In genomic region chr17:50684612-50685333, GRCh38 we compare ENCODE assay signal across 1 cellular context.
TF ChIP-seq lines count a peak whose summit lies in the region.

No MANE protein-coding gene starts in this region.

TF ChIP-seq in HepG2, 621 proteins besides CTCF, POLR2A, EP300 and RAD21 (continued from another document and continues in another):
- TF ChIP-seq, protein P1, sequence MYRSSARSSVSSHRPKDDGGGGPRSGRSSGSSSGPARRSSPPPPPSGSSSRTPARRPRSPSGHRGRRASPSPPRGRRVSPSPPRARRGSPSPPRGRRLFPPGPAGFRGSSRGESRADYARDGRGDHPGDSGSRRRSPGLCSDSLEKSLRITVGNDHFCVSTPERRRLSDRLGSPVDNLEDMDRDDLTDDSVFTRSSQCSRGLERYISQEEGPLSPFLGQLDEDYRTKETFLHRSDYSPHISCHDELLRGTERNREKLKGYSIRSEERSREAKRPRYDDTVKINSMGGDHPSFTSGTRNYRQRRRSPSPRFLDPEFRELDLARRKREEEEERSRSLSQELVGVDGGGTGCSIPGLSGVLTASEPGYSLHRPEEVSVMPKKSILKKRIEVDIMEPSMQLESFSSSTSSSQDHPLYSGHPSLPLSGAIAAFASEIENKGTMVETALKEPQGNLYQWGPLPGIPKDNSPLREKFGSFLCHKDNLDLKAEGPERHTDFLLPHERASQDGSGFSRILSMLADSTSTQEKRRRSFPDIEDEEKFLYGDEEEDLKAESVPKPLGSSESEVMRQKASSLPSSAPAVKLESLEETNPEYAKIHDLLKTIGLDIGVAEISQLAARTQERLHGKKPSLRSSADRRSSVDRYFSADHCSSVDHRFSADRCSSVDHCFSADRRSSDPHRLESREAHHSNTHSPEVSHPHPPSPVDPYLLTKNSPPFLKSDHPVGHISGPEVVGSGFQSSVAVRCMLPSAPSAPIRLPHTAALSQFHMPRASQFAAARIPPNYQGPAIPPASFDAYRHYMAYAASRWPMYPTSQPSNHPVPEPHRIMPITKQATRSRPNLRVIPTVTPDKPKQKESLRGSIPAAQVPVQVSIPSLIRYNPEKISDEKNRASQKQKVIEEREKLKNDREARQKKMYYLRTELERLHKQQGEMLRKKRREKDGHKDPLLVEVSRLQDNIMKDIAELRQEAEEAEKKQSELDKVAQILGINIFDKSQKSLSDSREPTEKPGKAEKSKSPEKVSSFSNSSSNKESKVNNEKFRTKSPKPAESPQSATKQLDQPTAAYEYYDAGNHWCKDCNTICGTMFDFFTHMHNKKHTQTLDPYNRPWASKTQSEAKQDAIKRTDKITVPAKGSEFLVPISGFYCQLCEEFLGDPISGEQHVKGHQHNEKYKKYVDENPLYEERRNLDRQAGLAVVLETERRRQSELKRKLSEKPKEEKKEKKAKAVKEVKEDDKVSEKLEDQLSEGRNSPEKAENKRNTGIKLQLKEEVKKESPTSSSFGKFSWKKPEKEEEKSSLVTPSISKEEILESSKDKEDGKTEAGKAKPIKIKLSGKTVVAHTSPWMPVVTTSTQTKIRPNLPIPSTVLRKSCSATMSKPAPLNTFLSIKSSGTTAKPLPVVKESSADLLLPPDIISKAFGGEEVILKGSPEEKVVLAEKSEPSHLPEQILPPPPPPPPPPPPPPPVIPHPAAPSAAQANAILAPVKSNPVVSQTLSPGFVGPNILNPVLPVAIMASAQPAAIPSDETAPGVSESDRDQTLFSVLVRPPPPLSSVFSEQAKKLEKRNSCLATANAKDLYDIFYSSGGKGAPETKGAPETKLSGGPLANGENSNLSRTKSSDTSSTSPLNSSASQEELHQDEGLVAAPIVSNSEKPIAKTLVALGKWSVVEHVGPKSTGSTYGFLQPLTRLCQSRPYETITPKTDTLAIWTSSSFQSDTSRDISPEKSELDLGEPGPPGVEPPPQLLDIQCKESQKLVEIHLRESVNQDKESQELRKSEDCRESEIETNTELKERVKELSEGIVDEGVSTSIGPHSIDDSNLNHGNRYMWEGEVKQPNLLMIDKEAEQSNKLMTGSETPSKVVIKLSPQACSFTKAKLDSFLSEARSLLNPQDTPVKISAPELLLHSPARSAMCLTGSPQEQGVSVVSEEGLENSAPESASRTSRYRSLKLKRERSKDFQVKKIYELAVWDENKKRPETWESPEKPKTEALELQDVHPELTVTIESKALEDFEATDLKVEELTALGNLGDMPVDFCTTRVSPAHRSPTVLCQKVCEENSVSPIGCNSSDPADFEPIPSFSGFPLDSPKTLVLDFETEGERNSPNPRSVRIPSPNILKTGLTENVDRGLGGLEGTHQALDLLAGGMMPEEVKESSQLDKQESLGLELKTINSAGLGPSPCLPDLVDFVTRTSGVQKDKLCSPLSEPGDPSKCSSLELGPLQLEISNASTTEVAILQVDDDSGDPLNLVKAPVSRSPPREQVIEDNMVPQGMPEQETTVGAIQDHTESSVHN (CRISPR knock-in tag; IDR thresholded peaks at IDR 0.05): peak; percentile 97
- TF ChIP-seq ZBTB1 (CRISPR knock-in tag; IDR thresholded peaks at IDR 0.05; ENCODE audit: borderline replicate concordance): no peak
- no peak for TF ChIP-seq NR1H2 (CRISPR knock-in tag; IDR thresholded peaks at IDR 0.05; ENCODE audit: borderline replicate concordance, low read depth)
- TF ChIP-seq RFX5 (IDR thresholded peaks at IDR 0.05; ENCODE audit: low read depth, low read length): peak; percentile 57; the same call in 1 of the 2 replicates
- TF ChIP-seq ARNT2 (CRISPR knock-in tag; IDR thresholded peaks at IDR 0.05; ENCODE audit: low read depth): peak; percentile 76; the same call in 1 of the 2 replicates
- no peak for TF ChIP-seq SRSF4 (IDR thresholded peaks at IDR 0.05; ENCODE audit: low read depth, low read length, poor library complexity, severe bottlenecking)
- peak; percentile 71 for TF ChIP-seq RBFOX2 (IDR thresholded peaks at IDR 0.05; ENCODE audit: low read depth, low read length)
- TF ChIP-seq, protein P2, sequence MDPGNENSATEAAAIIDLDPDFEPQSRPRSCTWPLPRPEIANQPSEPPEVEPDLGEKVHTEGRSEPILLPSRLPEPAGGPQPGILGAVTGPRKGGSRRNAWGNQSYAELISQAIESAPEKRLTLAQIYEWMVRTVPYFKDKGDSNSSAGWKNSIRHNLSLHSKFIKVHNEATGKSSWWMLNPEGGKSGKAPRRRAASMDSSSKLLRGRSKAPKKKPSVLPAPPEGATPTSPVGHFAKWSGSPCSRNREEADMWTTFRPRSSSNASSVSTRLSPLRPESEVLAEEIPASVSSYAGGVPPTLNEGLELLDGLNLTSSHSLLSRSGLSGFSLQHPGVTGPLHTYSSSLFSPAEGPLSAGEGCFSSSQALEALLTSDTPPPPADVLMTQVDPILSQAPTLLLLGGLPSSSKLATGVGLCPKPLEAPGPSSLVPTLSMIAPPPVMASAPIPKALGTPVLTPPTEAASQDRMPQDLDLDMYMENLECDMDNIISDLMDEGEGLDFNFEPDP (CRISPR knock-in tag; conservative IDR thresholded peaks at IDR 0.05): no peak
- TF ChIP-seq DMAP1 (CRISPR knock-in tag; IDR thresholded peaks at IDR 0.05): peak; percentile 91
- peak; percentile 73; the same call in 1 of the 2 replicates for TF ChIP-seq MAZ (IDR thresholded peaks at IDR 0.05; ENCODE audit: borderline replicate concordance, low read depth, low read length)
- peak; percentile 98 for TF ChIP-seq MAZ (CRISPR knock-in tag; IDR thresholded peaks at IDR 0.05; ENCODE audit: low read depth)
- no peak; the same call in none of the 2 replicates for TF ChIP-seq MIXL1 (CRISPR knock-in tag; IDR thresholded peaks at IDR 0.05)
- TF ChIP-seq, protein P3, sequence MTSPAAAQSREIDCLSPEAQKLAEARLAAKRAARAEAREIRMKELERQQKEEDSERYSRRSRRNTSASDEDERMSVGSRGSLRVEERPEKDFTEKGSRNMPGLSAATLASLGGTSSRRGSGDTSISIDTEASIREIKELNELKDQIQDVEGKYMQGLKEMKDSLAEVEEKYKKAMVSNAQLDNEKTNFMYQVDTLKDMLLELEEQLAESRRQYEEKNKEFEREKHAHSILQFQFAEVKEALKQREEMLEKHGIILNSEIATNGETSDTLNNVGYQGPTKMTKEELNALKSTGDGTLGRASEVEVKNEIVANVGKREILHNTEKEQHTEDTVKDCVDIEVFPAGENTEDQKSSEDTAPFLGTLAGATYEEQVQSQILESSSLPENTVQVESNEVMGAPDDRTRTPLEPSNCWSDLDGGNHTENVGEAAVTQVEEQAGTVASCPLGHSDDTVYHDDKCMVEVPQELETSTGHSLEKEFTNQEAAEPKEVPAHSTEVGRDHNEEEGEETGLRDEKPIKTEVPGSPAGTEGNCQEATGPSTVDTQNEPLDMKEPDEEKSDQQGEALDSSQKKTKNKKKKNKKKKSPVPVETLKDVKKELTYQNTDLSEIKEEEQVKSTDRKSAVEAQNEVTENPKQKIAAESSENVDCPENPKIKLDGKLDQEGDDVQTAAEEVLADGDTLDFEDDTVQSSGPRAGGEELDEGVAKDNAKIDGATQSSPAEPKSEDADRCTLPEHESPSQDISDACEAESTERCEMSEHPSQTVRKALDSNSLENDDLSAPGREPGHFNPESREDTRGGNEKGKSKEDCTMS (CRISPR knock-in tag; conservative IDR thresholded peaks at IDR 0.05): no peak
- no peak for TF ChIP-seq PCBP2 (optimal IDR thresholded peaks at IDR 0.05; ENCODE audit: low read depth, low read length, poor library complexity, severe bottlenecking)
- TF ChIP-seq ZMYM4 (CRISPR knock-in tag; IDR thresholded peaks at IDR 0.05): peak; percentile 82
- TF ChIP-seq ZZZ3 (CRISPR knock-in tag; IDR thresholded peaks at IDR 0.05; ENCODE audit: borderline replicate concordance): peak; percentile 86; the same call in 1 of the 2 replicates
- peak; percentile 97 for TF ChIP-seq ZNF687 (CRISPR knock-in tag; IDR thresholded peaks at IDR 0.05)
- peak; percentile 91; the same call in 1 of the 2 replicates for TF ChIP-seq ZNF775 (CRISPR knock-in tag; IDR thresholded peaks at IDR 0.05; ENCODE audit: borderline replicate concordance)
- TF ChIP-seq, protein P4, sequence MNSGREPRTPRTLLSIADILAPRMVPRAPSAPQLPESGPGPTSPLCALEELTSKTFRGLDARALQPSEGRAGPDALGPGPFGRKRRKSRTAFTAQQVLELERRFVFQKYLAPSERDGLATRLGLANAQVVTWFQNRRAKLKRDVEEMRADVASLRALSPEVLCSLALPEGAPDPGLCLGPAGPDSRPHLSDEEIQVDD (CRISPR knock-in tag; IDR thresholded peaks at IDR 0.05; ENCODE audit: borderline replicate concordance): peak; percentile 31; the same call in 1 of the 2 replicates
- TF ChIP-seq CEBPG (CRISPR knock-in tag; IDR thresholded peaks at IDR 0.05): peak; percentile 86
- no peak for TF ChIP-seq ZMAT5 (CRISPR knock-in tag; IDR thresholded peaks at IDR 0.05; ENCODE audit: borderline replicate concordance, low read depth)
- TF ChIP-seq, protein P5, sequence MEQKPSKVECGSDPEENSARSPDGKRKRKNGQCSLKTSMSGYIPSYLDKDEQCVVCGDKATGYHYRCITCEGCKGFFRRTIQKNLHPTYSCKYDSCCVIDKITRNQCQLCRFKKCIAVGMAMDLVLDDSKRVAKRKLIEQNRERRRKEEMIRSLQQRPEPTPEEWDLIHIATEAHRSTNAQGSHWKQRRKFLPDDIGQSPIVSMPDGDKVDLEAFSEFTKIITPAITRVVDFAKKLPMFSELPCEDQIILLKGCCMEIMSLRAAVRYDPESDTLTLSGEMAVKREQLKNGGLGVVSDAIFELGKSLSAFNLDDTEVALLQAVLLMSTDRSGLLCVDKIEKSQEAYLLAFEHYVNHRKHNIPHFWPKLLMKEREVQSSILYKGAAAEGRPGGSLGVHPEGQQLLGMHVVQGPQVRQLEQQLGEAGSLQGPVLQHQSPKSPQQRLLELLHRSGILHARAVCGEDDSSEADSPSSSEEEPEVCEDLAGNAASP (CRISPR knock-in tag; IDR thresholded peaks at IDR 0.05; ENCODE audit: borderline replicate concordance): peak; percentile 96
- no peak for TF ChIP-seq CAMTA2 (CRISPR knock-in tag; IDR thresholded peaks at IDR 0.05; ENCODE audit: borderline replicate concordance)
- peak; percentile 98 for TF ChIP-seq ZNF572 (CRISPR knock-in tag; IDR thresholded peaks at IDR 0.05)
- TF ChIP-seq, protein P6, sequence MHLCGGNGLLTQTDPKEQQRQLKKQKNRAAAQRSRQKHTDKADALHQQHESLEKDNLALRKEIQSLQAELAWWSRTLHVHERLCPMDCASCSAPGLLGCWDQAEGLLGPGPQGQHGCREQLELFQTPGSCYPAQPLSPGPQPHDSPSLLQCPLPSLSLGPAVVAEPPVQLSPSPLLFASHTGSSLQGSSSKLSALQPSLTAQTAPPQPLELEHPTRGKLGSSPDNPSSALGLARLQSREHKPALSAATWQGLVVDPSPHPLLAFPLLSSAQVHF (CRISPR knock-in tag; IDR thresholded peaks at IDR 0.05): peak; percentile 39; the same call in 1 of the 2 replicates
- no peak; the same call in 1 of the 2 replicates for TF ChIP-seq ZSCAN20 (CRISPR knock-in tag; IDR thresholded peaks at IDR 0.05; ENCODE audit: borderline replicate concordance)
- peak; percentile 89; the same call in 1 of the 2 replicates for TF ChIP-seq SMAD1 (CRISPR knock-in tag; IDR thresholded peaks at IDR 0.05; ENCODE audit: borderline replicate concordance, low read depth)
- TF ChIP-seq TCF12 (IDR thresholded peaks at IDR 0.05): no peak
- TF ChIP-seq TCF12 (CRISPR knock-in tag; IDR thresholded peaks at IDR 0.05): peak; percentile 88
- TF ChIP-seq ATM (IDR thresholded peaks at IDR 0.05; ENCODE audit: borderline replicate concordance): no peak
- no peak for TF ChIP-seq HOXA9 (CRISPR knock-in tag; IDR thresholded peaks at IDR 0.05; ENCODE audit: borderline replicate concordance)
- peak; percentile 91 for TF ChIP-seq ZNF746 (CRISPR knock-in tag; IDR thresholded peaks at IDR 0.05)
- no peak for TF ChIP-seq SIN3B (IDR thresholded peaks at IDR 0.05; ENCODE audit: low read length)
- TF ChIP-seq ZNF704 (CRISPR knock-in tag; IDR thresholded peaks at IDR 0.05; ENCODE audit: borderline replicate concordance): 0 out of 2 replicates have a peak, but pooled peaks have one; percentile 66
- peak; percentile 59; the same call in 1 of the 2 replicates for TF ChIP-seq THAP7 (CRISPR knock-in tag; IDR thresholded peaks at IDR 0.05)
- no peak for TF ChIP-seq NFIB (CRISPR knock-in tag; IDR thresholded peaks at IDR 0.05; ENCODE audit: borderline replicate concordance)
